ENCODE assay signal across 27 cellular contexts in the genomic region with DNA sequence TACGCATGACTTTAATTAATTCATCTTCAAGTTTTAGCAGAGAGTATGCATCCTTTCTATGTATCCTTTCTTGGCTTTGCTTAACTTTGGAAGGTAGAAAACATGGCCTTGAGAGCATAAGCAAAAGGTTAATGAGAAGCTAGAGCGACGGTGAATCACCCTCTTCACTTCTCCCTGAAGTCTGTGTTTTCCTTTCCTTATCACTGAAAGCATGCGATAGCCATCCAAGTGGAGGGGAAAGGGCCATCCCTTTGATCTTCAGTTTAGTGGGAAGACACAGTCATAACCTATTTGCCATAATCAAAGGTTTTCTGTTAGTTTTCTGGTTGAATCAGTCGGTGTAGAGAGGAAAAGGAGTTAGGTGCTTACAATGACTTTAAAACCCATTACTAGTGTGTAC.
DNase-seq lines count a peak whose midpoint lies in the region; ATAC-seq, FAIRE-seq and TF ChIP-seq lines count a peak whose summit lies in the region.
"Had no signal": no experiment of that assay in that cellular context is flagged by ENCODE, and none has a peak within 500 bp of the region (broad histone marks: within the 10 kb centered on the region; RNA-seq: fewer than 3 reads in every experiment).

No MANE protein-coding gene starts in this region.

- no peak overlapping the region for H4K8ac ChIP-seq in H9 (replicated peaks; ENCODE audit: insufficient read length, low read depth, low read length)

- H3K14ac ChIP-seq in H9 (ENCODE audit: insufficient read depth, low read length) = no peak overlapping the region

- TF ChIP-seq CTCF in H9 (conservative IDR thresholded peaks at IDR 0.05) (no peak), astrocyte (IDR thresholded peaks at IDR 0.05; ENCODE audit: insufficient read depth, low read depth, low read length) (no peak)

- no peak overlapping the region for H2BK120ac ChIP-seq in H9 (ENCODE audit: low read depth, low read length, poor library complexity, severe bottlenecking)

- H3K4me1 ChIP-seq in H9 (ENCODE audit: insufficient read depth, low read length) = peaks cover 2% of the 10 kb centered on the region; the same call in 1 of the 2 replicates
- H3K4me1 ChIP-seq in astrocyte (ENCODE audit: insufficient read depth, low read length) = no peaks in the 10 kb centered on the region
- H3K4me1 ChIP-seq: BLaER1, foreskin keratinocyte, transverse colon had no signal

- H3K4me3 Mint-ChIP-seq in H9 (no peak overlapping the region; a peak in 1 of 5 replicates), astrocyte (ENCODE audit: unreplicated experiment) (no peak overlapping the region)
- no peak overlapping the region for H3K4me3 Mint-ChIP-seq in effector memory CD8-positive, alpha-beta T cell
- H3K4me3 Mint-ChIP-seq: activated naive CD4-positive, alpha-beta T cell treated with anti-CD3 and anti-CD28 coated beads for 36 hours; IgD-negative memory B cell; nephron progenitor cell had no signal

- no peak overlapping the region for H3K4me2 ChIP-seq in H9 (ENCODE audit: insufficient read depth, insufficient read length, low read length)
- H3K4me2 ChIP-seq in astrocyte (ENCODE audit: low read length) = no peak overlapping the region
- H3K4me2 ChIP-seq: BLaER1 had no signal

- no peak overlapping the region for H3K4ac ChIP-seq in H9 (ENCODE audit: low read depth, low read length)

- H3K27ac ChIP-seq in H9 (ENCODE audit: insufficient read length, low read depth, low read length) = no peak overlapping the region
- H3K27ac ChIP-seq in astrocyte (ENCODE audit: low read depth, low read length) = no peak overlapping the region
- H3K27ac ChIP-seq: BLaER1, foreskin keratinocyte, GM23248, transverse colon had no signal

- no peak overlapping the region for H3K56ac ChIP-seq in H9 (ENCODE audit: insufficient read length, low read depth, low read length)

- H2AK5ac ChIP-seq in H9 (ENCODE audit: insufficient read length, low read length) = no peak overlapping the region

- H2BK15ac ChIP-seq in H9 (ENCODE audit: low read depth, low read length) = no peak overlapping the region

- H4K20me1 ChIP-seq in H9 (ENCODE audit: control insufficient read depth, insufficient read depth, insufficient read length) (no peaks in the 10 kb centered on the region), astrocyte (ENCODE audit: insufficient read depth, low read length) (no peaks in the 10 kb centered on the region)
- H4K20me1 ChIP-seq: BLaER1 had no signal

- H3K18ac ChIP-seq in H9 (ENCODE audit: insufficient read length, low read depth, low read length) = no peak overlapping the region

- no peak overlapping the region for H2BK12ac ChIP-seq in H9 (ENCODE audit: insufficient read length, low read depth, low read length)

- no peak overlapping the region for H4K5ac ChIP-seq in H9 (ENCODE audit: insufficient read length, low read depth, low read length)

- H3K9ac ChIP-seq in H9 (ENCODE audit: extremely low read depth, insufficient read length, low read length) (no peak overlapping the region), astrocyte (ENCODE audit: low read length) (no peak overlapping the region)
- H3K9ac ChIP-seq: BLaER1, GM23248 had no signal

- H3K79me2 ChIP-seq in H9 (ENCODE audit: insufficient read depth, low read length) (no peaks in the 10 kb centered on the region), astrocyte (ENCODE audit: insufficient read depth, low read length) (no peaks in the 10 kb centered on the region)

- DNase-seq in H9 (no peak), astrocyte (ENCODE audit: low read depth) (peak; percentile 2), kidney glomerular epithelial cell (lab: John Stamatoyannopoulos, UW) (peak; percentile 63), renal cortical epithelial cell (ENCODE audit: low read depth) (peak; percentile 58)
- DNase-seq in effector memory CD8-positive, alpha-beta T cell = no peak
- DNase-seq: activated CD4-positive, CD25-positive, alpha-beta regulatory T cell; activated naive CD4-positive, alpha-beta T cell treated with anti-CD3 and anti-CD28 coated beads for 36 hours; amniotic stem cell; COR-L47; DND-41; foreskin keratinocyte; GM23248; NCI-H1105; NCI-H187 treated with DMSO at 0.1 percent for 48 hours; NCI-H524 treated with DMSO at 0.1 percent for 48 hours; nephron progenitor cell; NK-92 treated with Interleukin-12 subunit alpha and Interleukin-12 subunit beta, amount 100 ng/mL, for 24 hours; SHP77 treated with DMSO at 0.1 percent for 48 hours; T1000; transverse colon had no signal

- H3K4me3 ChIP-seq in astrocyte (ENCODE audit: insufficient read depth, low read depth, low read length) = no peak overlapping the region
- H3K4me3 ChIP-seq: BLaER1, GM23248, transverse colon had no signal

- H3K36me3 ChIP-seq in astrocyte (ENCODE audit: insufficient read depth, low read length) = no peaks in the 10 kb centered on the region
- H3K36me3 ChIP-seq: BLaER1, transverse colon had no signal

- no peaks in the 10 kb centered on the region for H3K79me1 ChIP-seq in H9 (ENCODE audit: insufficient read depth, low read depth, low read length, poor library complexity, severe bottlenecking)

- peaks cover 21 to 23% of the 10 kb centered on the region in 2 experiments for H3K4me1 Mint-ChIP-seq in H9
- peaks cover 11% of the 10 kb centered on the region for H3K4me1 Mint-ChIP-seq in astrocyte (ENCODE audit: low read depth, unreplicated experiment)
- no peaks in the 10 kb centered on the region for H3K4me1 Mint-ChIP-seq in effector memory CD8-positive, alpha-beta T cell (ENCODE audit: low read depth in 2 of 2)

- H4K91ac ChIP-seq in H9 (ENCODE audit: insufficient read length, low read depth, low read length) = no peak overlapping the region

- H3K36me3 Mint-ChIP-seq in H9 (ENCODE audit: insufficient read depth in 1 of 3, low read depth in 3 of 3) = no peaks in the 10 kb centered on the region; a peak in 1 of 7 replicates
- H3K36me3 Mint-ChIP-seq in astrocyte (ENCODE audit: low read depth, unreplicated experiment) = no peaks in the 10 kb centered on the region
- no peaks in the 10 kb centered on the region for H3K36me3 Mint-ChIP-seq in effector memory CD8-positive, alpha-beta T cell (ENCODE audit: insufficient read depth)
- H3K36me3 Mint-ChIP-seq: IgD-negative memory B cell had no signal

- H2BK5ac ChIP-seq in H9 (ENCODE audit: insufficient read length, low read length) = no peak overlapping the region

- no peaks in the 10 kb centered on the region for H3K27me3 ChIP-seq in H9 (ENCODE audit: insufficient read depth, low read length)
- H3K27me3 ChIP-seq in astrocyte (ENCODE audit: insufficient read depth, low read length) = no peaks in the 10 kb centered on the region
- H3K27me3 ChIP-seq: BLaER1, foreskin keratinocyte, transverse colon had no signal

- no peak overlapping the region for H2BK20ac ChIP-seq in H9 (ENCODE audit: low read depth, low read length, poor library complexity, severe bottlenecking)

- no peak for ATAC-seq in GM21576 (IDR thresholded peaks at IDR 0.05; ENCODE audit: unreplicated experiment)
- ATAC-seq in effector memory CD8-positive, alpha-beta T cell (replicated peaks) = no peak
- ATAC-seq in GM18520 (IDR thresholded peaks at IDR 0.05; ENCODE audit: unreplicated experiment) = no peak
- ATAC-seq: foreskin keratinocyte, Panc1 had no signal

- no CpG with 5 or more reads among the region's 5 CpGs for WGBS in H9 (ENCODE audit: extremely low coverage, insufficient read length, low lambda C conversion rate)

- FAIRE-seq in astrocyte (lab: Jason Lieb, UNC) = no peak
- FAIRE-seq: bronchial epithelial cell, GM18507 had no signal

- H3K23me2 ChIP-seq in H9 (ENCODE audit: insufficient read length, low read depth, low read length, poor library complexity, severe bottlenecking) = no peaks in the 10 kb centered on the region

- H3K9me3 Mint-ChIP-seq in H9 = no peaks in the 10 kb centered on the region
- no peaks in the 10 kb centered on the region for H3K9me3 Mint-ChIP-seq in astrocyte (ENCODE audit: unreplicated experiment)
- H3K9me3 Mint-ChIP-seq in effector memory CD8-positive, alpha-beta T cell = peaks cover 20 to 21% of the 10 kb centered on the region in 2 donors
- H3K9me3 Mint-ChIP-seq: nephron progenitor cell had no signal

- no peak overlapping the region for H3K23ac ChIP-seq in H9 (ENCODE audit: insufficient read length, low read depth, low read length)

- no peak overlapping the region for H3T11ph ChIP-seq in H9 (ENCODE audit: low read length)

- no peaks in the 10 kb centered on the region for H3K9me3 ChIP-seq in H9 (ENCODE audit: control insufficient read depth, low read depth, low read length)
- no peaks in the 10 kb centered on the region for H3K9me3 ChIP-seq in astrocyte (ENCODE audit: insufficient read depth, low read depth, low read length)
- H3K9me3 ChIP-seq: BLaER1, transverse colon had no signal

- H3K27ac Mint-ChIP-seq in H9 = peak overlapping the region; percentile 53 to 76 (median 66); a peak in 5 of 7 replicates
- no peak overlapping the region for H3K27ac Mint-ChIP-seq in astrocyte (ENCODE audit: unreplicated experiment)
- H3K27ac Mint-ChIP-seq in effector memory CD8-positive, alpha-beta T cell = no peak overlapping the region
- H3K27ac Mint-ChIP-seq: activated naive CD4-positive, alpha-beta T cell treated with anti-CD3 and anti-CD28 coated beads for 36 hours; IgD-negative memory B cell; nephron progenitor cell had no signal

- no peak overlapping the region for H2AFZ ChIP-seq in H9 (ENCODE audit: low read length)
- no peak overlapping the region for H2AFZ ChIP-seq in astrocyte (ENCODE audit: low read depth, low read length)
- H2AFZ ChIP-seq: GM23248 had no signal

- no peaks in the 10 kb centered on the region for H3K27me3 Mint-ChIP-seq in H9 (ENCODE audit: low read depth)
- H3K27me3 Mint-ChIP-seq in astrocyte (ENCODE audit: low read depth, unreplicated experiment) = no peaks in the 10 kb centered on the region
- H3K27me3 Mint-ChIP-seq in effector memory CD8-positive, alpha-beta T cell = no peaks in the 10 kb centered on the region
- H3K27me3 Mint-ChIP-seq: IgD-negative memory B cell had no signal

Comparison
In these comparisons a context has a peak if more than half of its experiments do, and no peak if none do; other contexts are left out.
1. DNase-seq: peak in astrocyte (single experiment), kidney glomerular epithelial cell (single experiment) and renal cortical epithelial cell (single experiment); none in H9 (single experiment) and effector memory CD8-positive, alpha-beta T cell (0 of 3).
2. H3K27ac Mint-ChIP-seq: peak in H9 (3 of 3); none in astrocyte (single experiment) and effector memory CD8-positive, alpha-beta T cell (0 of 2).